ENCODE assay signal across 8 cellular contexts in the genomic region with DNA sequence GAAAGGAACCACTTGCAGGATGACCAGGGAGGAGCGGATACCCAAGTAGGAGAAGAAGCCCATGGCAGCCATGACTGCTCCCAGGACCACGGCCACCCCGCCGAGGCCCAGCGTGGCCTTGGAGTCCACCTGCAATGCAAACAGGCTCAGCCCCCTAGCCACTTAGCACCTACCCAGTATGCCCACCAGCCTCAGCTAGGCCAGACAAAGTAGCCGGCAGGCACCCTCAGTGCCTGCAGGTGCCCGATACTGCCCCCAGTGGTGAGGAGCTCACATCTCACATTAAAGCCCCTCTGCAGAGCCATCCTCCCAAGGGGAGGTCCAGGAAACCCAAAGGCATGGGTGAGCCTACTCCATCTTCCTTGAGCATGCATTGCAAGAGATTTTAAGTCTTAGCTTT. TPM values are rescaled to one million over a fixed set of nuclear protein-coding genes. Genes with fewer than 3 reads are reported as not detected.
DNase-seq lines count a peak whose midpoint lies in the region; ATAC-seq and TF ChIP-seq lines count a peak whose summit lies in the region.

No MANE protein-coding gene starts in this region.

- H3K36me3 ChIP-seq in DND-41 (ENCODE audit: insufficient read depth, low read length) (no peaks in the 10 kb centered on the region), OCI-LY3 (replicated peaks; ENCODE audit: low read depth, low read length) (no peaks in the 10 kb centered on the region), heart left ventricle (no peaks in the 10 kb centered on the region)

- ATAC-seq in DND-41 (ENCODE audit: insufficient read depth, low read depth) (peak; percentile 95), HG02884 (IDR thresholded peaks at IDR 0.05; ENCODE audit: unreplicated experiment) (peak; percentile 54), heart left ventricle (peak in 3 of 4 donors; percentile 21 to 48 (median 46)), HG03139 (IDR thresholded peaks at IDR 0.05; ENCODE audit: unreplicated experiment) (no peak)

- no peaks in the 10 kb centered on the region for H3K4me1 ChIP-seq in DND-41 (ENCODE audit: insufficient read depth, low read length)
- no peaks in the 10 kb centered on the region for H3K4me1 ChIP-seq in OCI-LY3 (ENCODE audit: low read length)
- H3K4me1 ChIP-seq in heart left ventricle = peaks cover 0 to 6% (median 0%) of the 10 kb centered on the region in 12 donors

- H3K4me3 ChIP-seq in DND-41 (ENCODE audit: low read depth in 1 of 2, low read length in 2 of 2) (no peak overlapping the region), OCI-LY3 (ENCODE audit: low read length) (no peak overlapping the region), heart left ventricle (no peak overlapping the region)

- WGBS in heart left ventricle, 4 donors = 43 to 80% (median 60%) methylated on average over 4 to 7 of the region's 7 CpGs

- H3K27me3 ChIP-seq in DND-41 (ENCODE audit: insufficient read depth, low read length, poor library complexity) (no peaks in the 10 kb centered on the region), OCI-LY3 (ENCODE audit: low read depth, low read length) (no peaks in the 10 kb centered on the region), heart left ventricle (no peaks in the 10 kb centered on the region)

- TF ChIP-seq POLR2A in heart left ventricle (IDR thresholded peaks at IDR 0.05) = no peak

- H3K79me2 ChIP-seq in DND-41 (ENCODE audit: insufficient read depth, low read length) (no peaks in the 10 kb centered on the region), OCI-LY3 (ENCODE audit: low read length) (no peaks in the 10 kb centered on the region)

- H2AFZ ChIP-seq in DND-41 (ENCODE audit: low read depth, low read length) (no peak overlapping the region), OCI-LY3 (ENCODE audit: low read depth, low read length) (no peak overlapping the region)

- H3K4me2 ChIP-seq in DND-41 (ENCODE audit: insufficient read depth, low read length) (no peak overlapping the region), OCI-LY3 (ENCODE audit: low read length) (no peak overlapping the region)

- TF ChIP-seq CTCF in DND-41 (IDR thresholded peaks at IDR 0.05; ENCODE audit: borderline replicate concordance, extremely low read depth, low read length, poor library complexity, severe bottlenecking) = peak; percentile 80
- TF ChIP-seq CTCF in OCI-LY3 (IDR thresholded peaks at IDR 0.05; ENCODE audit: low read depth, low read length) = peak; percentile 70
- TF ChIP-seq CTCF in heart left ventricle (IDR thresholded peaks at IDR 0.05) = peak; percentile 19 to 60 (median 50)

- H4K20me1 ChIP-seq in DND-41 (ENCODE audit: insufficient read depth, low read length) = no peaks in the 10 kb centered on the region
- H4K20me1 ChIP-seq in OCI-LY3 (ENCODE audit: insufficient read depth, low read length) = no peaks in the 10 kb centered on the region

- H3K9ac ChIP-seq in DND-41 (ENCODE audit: low read depth, low read length) (no peak overlapping the region), OCI-LY3 (ENCODE audit: low read length) (no peak overlapping the region)

- H3K27ac ChIP-seq in DND-41 (ENCODE audit: low read length) (no peak overlapping the region), OCI-LY3 (ENCODE audit: low read length) (no peak overlapping the region), heart left ventricle (no peak overlapping the region), caudate nucleus (ENCODE audit: low read depth, low read length) (no peak overlapping the region)

- DNase-seq in DND-41 (peak; percentile 64), activated T-cell treated with anti-CD3 and anti-CD28 coated beads for 48 hours (ENCODE audit: low read depth) (peak; percentile 49), heart left ventricle (no peak), caudate nucleus (lab: John Stamatoyannopoulos, UW) (no peak)
- peak; percentile 9 for DNase-seq in stimulated activated CD4-positive, alpha-beta T cell treated with anti-CD3 and anti-CD28 coated beads, Interleukin-2, amount 100 ng/mL, for 4 hours (ENCODE audit: low read depth)

- H3K9me3 ChIP-seq in DND-41 (ENCODE audit: insufficient read depth, low read length, severe bottlenecking) (no peaks in the 10 kb centered on the region), OCI-LY3 (ENCODE audit: insufficient read depth, low read length) (no peaks in the 10 kb centered on the region), heart left ventricle (no peaks in the 10 kb centered on the region)

- intact Hi-C loops in heart left ventricle (cut with DNase I) = no loop called here

RNA-seq across cellular contexts. Expression of a gene that starts 6.6 kb away (rescaled TPM):
- total RNA-seq in heart left ventricle = under 1 TPM in 5 of 9 donors, not detected in 4; 0.07 to 0.25 (median 0.14) TPM
- polyA plus RNA-seq in heart left ventricle = under 1 TPM; 0.03 to 0.11 TPM

RNA-seq across cellular contexts. Expression of a gene that starts 39.2 kb away (rescaled TPM):
- 10 to 100 TPM; 19.4 to 43.4 (median 28.4) TPM for total RNA-seq in heart left ventricle
- polyA plus RNA-seq in heart left ventricle = 10 to 100 TPM; 34.1 to 39.3 TPM

RNA-seq across cellular contexts. Expression of a gene that starts 44.0 kb away (rescaled TPM):
- 100 to 1,000 TPM in 4 of 9 donors, 10 to 100 TPM in 5; 59.5 to 133 (median 98.7) TPM for total RNA-seq in heart left ventricle
- 10 to 100 TPM; 16.7 to 54.6 TPM for polyA plus RNA-seq in heart left ventricle

RNA-seq across cellular contexts. Expression of a gene that starts 47.5 kb away (rescaled TPM):
- 100 to 1,000 TPM in 2 of 9 donors, 10 to 100 TPM in 7; 55.4 to 129 (median 68.9) TPM for total RNA-seq in heart left ventricle
- polyA plus RNA-seq in heart left ventricle = 10 to 100 TPM; 48.5 to 49.5 TPM

Comparison
In these comparisons a context has a peak if more than half of its experiments do, and no peak if none do; other contexts are left out.
1. DNase-seq: peak in DND-41 (single experiment), activated T-cell treated with anti-CD3 and anti-CD28 coated beads for 48 hours (single experiment) and stimulated activated CD4-positive, alpha-beta T cell treated with anti-CD3 and anti-CD28 coated beads, Interleukin-2, amount 100 ng/mL, for 4 hours (single experiment); none in heart left ventricle (0 of 5) and caudate nucleus (0 of 61).
2. Peak in every context shown above with its lines, with median percentiles within 50 percentile points of each other: CTCF ChIP-seq.